Comparison of ENCODE assay signal across 22 cellular contexts in genomic region chr10:132054564-132054963, GRCh38. TPM values are rescaled to one million over a fixed set of nuclear protein-coding genes. Genes with fewer than 3 reads are reported as not detected.
DNase-seq lines count a peak whose midpoint lies in the region; ATAC-seq and TF ChIP-seq lines count a peak whose summit lies in the region.
"Had no signal": no experiment of that assay in that cellular context is flagged by ENCODE, and none has a peak within 500 bp of the region (broad histone marks: within the 10 kb centered on the region; RNA-seq: fewer than 3 reads in every experiment).

No MANE protein-coding gene starts in this region.

- TF ChIP-seq CTCF in chondrocyte (IDR thresholded peaks at IDR 0.05): no peak
- TF ChIP-seq CTCF in suprapubic skin (IDR thresholded peaks at IDR 0.05): no peak

- peaks cover 21% of the 10 kb centered on the region for H3K9me3 ChIP-seq in suprapubic skin

- peak; percentile 18 for DNase-seq in EH (ENCODE audit: low read depth)
- DNase-seq in KBM-7: peak; percentile 3
- DNase-seq in chondrocyte (ENCODE audit: low spot score): peak; percentile 67
- peak; percentile 33 for DNase-seq in myocyte (ENCODE audit: low read depth)
- DNase-seq in globus pallidus (ENCODE audit: low spot score): no peak
- no peak for DNase-seq in suprapubic skin (ENCODE audit: low spot score in 2 of 2)
- DNase-seq in stimulated activated CD4-positive, alpha-beta T cell treated with anti-CD3 and anti-CD28 coated beads, Interleukin-4, amount 100 ng/mL, for 4 hours: no peak
- no peak for DNase-seq in Right ventricle myocardium inferior (ENCODE audit: missing footprints)
- DNase-seq: activated CD8-positive, alpha-beta T cell treated with anti-CD3 and anti-CD28 coated beads, Interleukin-2, amount 10 ng/mL, durations not matched to agents 7 days and 5 days; activated naive CD4-positive, alpha-beta T cell treated with anti-CD3 and anti-CD28 coated beads, Interleukin-2, amount 50 U/mL, for 16 hours; activated T-cell treated with anti-CD3 and anti-CD28 coated beads, Interleukin-2, amount 50 U/mL, for 72 hours; CD4-positive, alpha-beta memory T cell; DMS53; heart right ventricle; mesenchymal stem cell; natural killer cell; NCI-H1436 treated with DMSO at 0.1 percent for 48 hours; NCI-H2171; NCI-H526 had no signal

- intact Hi-C loops in Right ventricle myocardium inferior (cut with DNase I): no loop called here

- peaks cover 4% of the 10 kb centered on the region for H3K27me3 ChIP-seq in suprapubic skin
- H3K27me3 ChIP-seq: heart right ventricle, SJSA1, vagina had no signal

- H3K4me1 Mint-ChIP-seq in chondrocyte (ENCODE audit: low read depth): no peaks in the 10 kb centered on the region
- H3K4me1 Mint-ChIP-seq: CD4-positive, alpha-beta memory T cell; natural killer cell had no signal

- H3K4me1 ChIP-seq in suprapubic skin: no peaks in the 10 kb centered on the region
- H3K4me1 ChIP-seq: heart right ventricle, SJSA1, vagina had no signal

- no peak overlapping the region for H3K27ac ChIP-seq in suprapubic skin
- H3K27ac ChIP-seq: heart right ventricle, SJSA1, vagina had no signal

- no peak for ATAC-seq in Right ventricle myocardium inferior
- ATAC-seq: activated CD8-positive, alpha-beta T cell treated with anti-CD3 and anti-CD28 coated beads, Interleukin-2, amount 10 ng/mL, durations not matched to agents 7 days and 5 days; activated T-cell treated with anti-CD3 and anti-CD28 coated beads, Interleukin-2, amount 50 U/mL, for 72 hours had no signal

- H3K36me3 Mint-ChIP-seq in chondrocyte (ENCODE audit: low read depth): peaks cover 2% of the 10 kb centered on the region

- peaks cover 16% of the 10 kb centered on the region for H3K27me3 Mint-ChIP-seq in chondrocyte (ENCODE audit: low read depth)

- H3K4me3 Mint-ChIP-seq in chondrocyte (ENCODE audit: unreplicated experiment): no peak overlapping the region
- H3K4me3 Mint-ChIP-seq: activated CD8-positive, alpha-beta T cell treated with anti-CD3 and anti-CD28 coated beads, Interleukin-2, amount 10 ng/mL, durations not matched to agents 7 days and 5 days; activated T-cell treated with anti-CD3 and anti-CD28 coated beads, Interleukin-2, amount 50 U/mL, for 72 hours; CD4-positive, alpha-beta memory T cell; natural killer cell; T-helper 2 cell treated with Interferon-gamma antibody and Interleukin-4, amounts not matched to agents 5 μg/mL and 100 μg/mL, for 36 hours had no signal

- H3K27ac Mint-ChIP-seq in chondrocyte (ENCODE audit: unreplicated experiment): no peak overlapping the region
- H3K27ac Mint-ChIP-seq: activated CD8-positive, alpha-beta T cell treated with anti-CD3 and anti-CD28 coated beads, Interleukin-2, amount 10 ng/mL, durations not matched to agents 7 days and 5 days; activated T-cell treated with anti-CD3 and anti-CD28 coated beads, Interleukin-2, amount 50 U/mL, for 72 hours; CD4-positive, alpha-beta memory T cell; natural killer cell; T-helper 2 cell treated with Interferon-gamma antibody and Interleukin-4, amounts not matched to agents 5 μg/mL and 100 μg/mL, for 36 hours had no signal

- no peak for TF ChIP-seq EP300 in suprapubic skin (IDR thresholded peaks at IDR 0.05)

- H3K4me3 ChIP-seq in suprapubic skin: no peak overlapping the region
- H3K4me3 ChIP-seq: heart right ventricle, SJSA1, vagina had no signal

- in situ Hi-C loops in KBM-7 (cut with MboI; ENCODE audit: low pct_unique_long_range_greater_than_20kb, low sequenced_read_pairs): no loop called here

- 64% methylated on average over 7 of the region's 9 CpGs for WGBS in suprapubic skin

- TF ChIP-seq POLR2A in suprapubic skin (IDR thresholded peaks at IDR 0.05): no peak

- no peaks in the 10 kb centered on the region for H3K36me3 ChIP-seq in suprapubic skin
- H3K36me3 ChIP-seq: heart right ventricle, SJSA1, vagina had no signal

- peaks cover 11% of the 10 kb centered on the region for H3K9me3 Mint-ChIP-seq in chondrocyte (ENCODE audit: low read depth)

RNA-seq across cellular contexts. Expression of gene JAKMIP3, which starts 11.2 kb away (rescaled TPM):
- total RNA-seq in chondrocyte (0.67 to 1.6 TPM (median 0.69 TPM) in 3 replicates), myocyte (0.05 and 0.11 TPM in 2 replicates), suprapubic skin (1 to 10 TPM in 1 of 4 donors, under 1 TPM in 3; 0.15 to 2.4 (median 0.51) TPM), Right ventricle myocardium inferior (1.6 TPM)
- polyA plus RNA-seq in myocyte (2012): 0.26 TPM

Comparison
In these comparisons a context has a peak if more than half of its experiments do, and no peak if none do; other contexts are left out.
1. DNase-seq: peak in EH (single experiment), KBM-7 (single experiment), chondrocyte (single experiment) and myocyte (single experiment); none in globus pallidus (single experiment), suprapubic skin (0 of 2), stimulated activated CD4-positive, alpha-beta T cell treated with anti-CD3 and anti-CD28 coated beads, Interleukin-4, amount 100 ng/mL, for 4 hours (0 of 2) and Right ventricle myocardium inferior (single experiment).